In the genomic region with DNA sequence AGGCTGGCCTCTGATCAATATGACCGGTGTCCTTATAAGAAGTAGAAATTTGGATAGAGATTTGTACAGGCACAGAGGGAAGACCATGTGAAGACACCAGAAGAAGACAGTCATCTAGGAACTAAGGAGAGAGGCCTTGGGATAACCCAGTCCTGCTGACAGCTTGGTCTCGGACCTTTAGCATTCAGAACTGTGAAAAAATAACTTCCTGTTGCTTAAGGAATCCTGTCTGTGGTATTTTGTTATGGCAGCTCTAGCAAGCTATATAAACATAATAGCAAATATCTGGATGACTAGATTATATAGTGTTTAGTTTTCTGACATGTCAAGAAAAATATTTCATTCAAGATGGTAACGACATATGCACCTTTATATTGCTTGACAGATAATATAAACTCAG, we compare ENCODE assay signal across 21 cellular contexts.
A peak's percentile ranks its signal among the peaks of the same experiment; 100 is the strongest.
DNase-seq lines count a peak whose midpoint lies in the region; ATAC-seq, FAIRE-seq and TF ChIP-seq lines count a peak whose summit lies in the region.
"Had no signal": no experiment of that assay in that cellular context is flagged by ENCODE, and none has a peak within 500 bp of the region (broad histone marks: within the 10 kb centered on the region; RNA-seq: fewer than 3 reads in every experiment).

No MANE protein-coding gene starts in this region.

- DNase-seq in GM19239 (ENCODE audit: insufficient read length, low spot score) = no peak
- peak; percentile 27 for DNase-seq in adipocyte (ENCODE audit: low read depth)
- DNase-seq in fibroblast of pulmonary artery (ENCODE audit: low read depth) = peak; percentile 21
- no peak for DNase-seq in testis
- no peak for DNase-seq in SIG-M5 (lab: John Stamatoyannopoulos, UW)
- DNase-seq in NCI-H128 (lab: John Stamatoyannopoulos, UW; ENCODE audit: unreplicated experiment) = no peak
- DNase-seq: ACHN; CD4-positive, CD25-positive, alpha-beta regulatory T cell; COR-L47; DMS 273 treated with DMSO at 0.1 percent for 48 hours; NCI-H1105; NCI-H1694; NCI-H2081 treated with DMSO at 0.1 percent for 48 hours; NCI-H446 treated with DMSO at 0.1 percent for 48 hours; Peyer's patch; SW 1271 had no signal

- WGBS in testis, 2 donors = 82 to 91% methylated on average over 3 of the region's 3 CpGs

- no peak for TF ChIP-seq POLR2A in testis (IDR thresholded peaks at IDR 0.05)

- intact Hi-C loops in testis (cut with DNase I; ENCODE audit: low total_unique reads) = no loop called here

- H3K9me3 ChIP-seq in adipocyte (ENCODE audit: control insufficient read depth, low read length) (no peaks in the 10 kb centered on the region), testis (no peaks in the 10 kb centered on the region)
- H3K9me3 ChIP-seq: HAP-1, Peyer's patch had no signal

- TF ChIP-seq CTCF in fibroblast of pulmonary artery (IDR thresholded peaks at IDR 0.05; ENCODE audit: low read length, missing control alignments) (no peak), testis (IDR thresholded peaks at IDR 0.05) (no peak)

- ATAC-seq in HG03196 (IDR thresholded peaks at IDR 0.05; ENCODE audit: unreplicated experiment) = no peak
- ATAC-seq in GM18502 (IDR thresholded peaks at IDR 0.05; ENCODE audit: poor library complexity, unreplicated experiment) = no peak

- H3K27ac ChIP-seq in testis = peak overlapping the region; percentile 47 to 54
- H3K27ac ChIP-seq: Peyer's patch had no signal

- H3K36me3 ChIP-seq in adipocyte (ENCODE audit: control insufficient read depth, insufficient read depth, low read length, severe bottlenecking) = no peaks in the 10 kb centered on the region
- no peaks in the 10 kb centered on the region for H3K36me3 ChIP-seq in testis (ENCODE audit: low read depth, missing control alignments)
- H3K36me3 ChIP-seq: HAP-1, Peyer's patch had no signal

- no peaks in the 10 kb centered on the region for H3K4me1 ChIP-seq in adipocyte (ENCODE audit: control insufficient read depth, insufficient read depth, low read length)
- H3K4me1 ChIP-seq in testis = peaks cover 32% of the 10 kb centered on the region
- H3K4me1 ChIP-seq: Peyer's patch had no signal

- H3K4me3 ChIP-seq in adipocyte (ENCODE audit: low read length) = no peak overlapping the region
- H3K4me3 ChIP-seq in fibroblast of pulmonary artery (replicated peaks; ENCODE audit: low read depth, low read length) = no peak overlapping the region
- no peak overlapping the region for H3K4me3 ChIP-seq in testis
- H3K4me3 ChIP-seq: HAP-1, Peyer's patch had no signal

- H3K27me3 ChIP-seq in adipocyte (replicated peaks; ENCODE audit: control insufficient read depth, insufficient read depth, low read length) (no peaks in the 10 kb centered on the region), testis (no peaks in the 10 kb centered on the region)
- H3K27me3 ChIP-seq: Peyer's patch had no signal

- peak; percentile 39 for FAIRE-seq in GM19239 (lab: Jason Lieb, UNC)
- FAIRE-seq: GM12892, HTR-8/SVneo had no signal

- no peak overlapping the region for H3K9ac ChIP-seq in adipocyte (ENCODE audit: low read length)

Comparison
In these comparisons a context has a peak if more than half of its experiments do, and no peak if none do; other contexts are left out.
1. DNase-seq: peak in adipocyte (single experiment) and fibroblast of pulmonary artery (single experiment); none in GM19239 (single experiment), testis (single experiment), SIG-M5 (single experiment) and NCI-H128 (single experiment).